14 cellular contexts compared by ENCODE assay signal in genomic region chr18:48886520-48887293, GRCh38.
"Had no signal": no experiment of that assay in that cellular context is flagged by ENCODE, and none has a peak within 500 bp of the region (broad histone marks: within the 10 kb centered on the region; RNA-seq: fewer than 3 reads in every experiment).

No MANE protein-coding gene starts in this region.

- H3K36me3 ChIP-seq: adrenal gland, ovary, suprapubic skin, upper lobe of left lung had no signal

- H3K27me3 ChIP-seq: adrenal gland, ovary, suprapubic skin, upper lobe of left lung had no signal

- H3K36me3 Mint-ChIP-seq: stimulated activated naive B cell treated with anti-CD40 and anti-IgM and Interleukin-4, amounts not matched to agents 10 μg/mL and 1 μg/mL and 100 μg/mL, for 72 hours had no signal

- ATAC-seq: activated CD8-positive, alpha-beta T cell treated with anti-CD3 and anti-CD28 coated beads for 36 hours; stimulated activated naive B cell treated with anti-CD40 and anti-IgM and Interleukin-4, amounts not matched to agents 10 μg/mL and 1 μg/mL and 100 μg/mL, for 72 hours had no signal

- H3K9me3 Mint-ChIP-seq: activated CD8-positive, alpha-beta T cell treated with anti-CD3 and anti-CD28 coated beads for 36 hours; nephron progenitor cell; stimulated activated naive B cell treated with anti-CD40 and anti-IgM and Interleukin-4, amounts not matched to agents 10 μg/mL and 1 μg/mL and 100 μg/mL, for 72 hours had no signal

- DNase-seq: activated CD4-positive, alpha-beta T cell treated with anti-CD3 and anti-CD28 coated beads for 48 hours; activated CD8-positive, alpha-beta memory T cell treated with anti-CD3 and anti-CD28 coated beads, Interleukin-2, amount 50 U/mL, for 4 hours; activated CD8-positive, alpha-beta T cell treated with anti-CD3 and anti-CD28 coated beads for 36 hours; activated naive CD4-positive, alpha-beta T cell treated with Interleukin-2 at 50 U/mL for 16 hours; adrenal gland; effector CD8-positive, alpha-beta T cell; foreskin fibroblast; nephron progenitor cell; stimulated activated naive B cell treated with anti-CD40 and anti-IgM and Interleukin-4, amounts not matched to agents 10 μg/mL and 1 μg/mL and 100 μg/mL, for 72 hours; T-helper 9 cell had no signal

- H3K27ac ChIP-seq: adrenal gland, ovary, suprapubic skin, upper lobe of left lung, VCaP had no signal

- H3K9me3 ChIP-seq: adrenal gland, ovary, suprapubic skin, upper lobe of left lung had no signal

- H3K4me3 ChIP-seq: adrenal gland, ovary, suprapubic skin, upper lobe of left lung had no signal

- H3K27me3 Mint-ChIP-seq: activated CD8-positive, alpha-beta T cell treated with anti-CD3 and anti-CD28 coated beads for 36 hours; stimulated activated naive B cell treated with anti-CD40 and anti-IgM and Interleukin-4, amounts not matched to agents 10 μg/mL and 1 μg/mL and 100 μg/mL, for 72 hours had no signal

- H3K27ac Mint-ChIP-seq: activated CD8-positive, alpha-beta T cell treated with anti-CD3 and anti-CD28 coated beads for 36 hours; nephron progenitor cell; stimulated activated naive B cell treated with anti-CD40 and anti-IgM and Interleukin-4, amounts not matched to agents 10 μg/mL and 1 μg/mL and 100 μg/mL, for 72 hours had no signal

- H3K4me1 ChIP-seq: suprapubic skin had no signal

- H3K4me3 Mint-ChIP-seq: activated CD8-positive, alpha-beta T cell treated with anti-CD3 and anti-CD28 coated beads for 36 hours; nephron progenitor cell; stimulated activated naive B cell treated with anti-CD40 and anti-IgM and Interleukin-4, amounts not matched to agents 10 μg/mL and 1 μg/mL and 100 μg/mL, for 72 hours had no signal
